In genomic region chr11:86176165-86176884, GRCh38 we compare ENCODE assay signal across 7 cellular contexts.
DNase-seq lines count a peak whose midpoint lies in the region; ATAC-seq and TF ChIP-seq lines count a peak whose summit lies in the region.

No MANE protein-coding gene starts in this region.

- ATAC-seq in GM21423 (IDR thresholded peaks at IDR 0.05; ENCODE audit: unreplicated experiment) (peak; percentile 66), GM19324 (IDR thresholded peaks at IDR 0.05; ENCODE audit: low FRiP score, unreplicated experiment) (no peak), sciatic nerve (no peak)

- intact Hi-C loops in sciatic nerve (cut with DNase I), result no loop called here

- in situ Hi-C loops in astrocyte of the spinal cord (cut with HindIII; ENCODE audit: low sequenced_read_pairs), result no loop called here

- DNase-seq in M059J (ENCODE audit: low read depth) (peak; percentile 60), astrocyte of the spinal cord (ENCODE audit: low read depth, low spot score) (peak; percentile 44), NCI-H510A (lab: John Stamatoyannopoulos, UW) (no peak), sciatic nerve (ENCODE audit: low spot score) (no peak)
- DNase-seq in stimulated activated CD8-positive, alpha-beta memory T cell treated with anti-CD3 and anti-CD28 coated beads, Interleukin-7, amount 100 ng/mL, for 4 hours (ENCODE audit: low read depth in 2 of 2), result peak; percentile 17 to 39

- H3K4me3 ChIP-seq in astrocyte of the spinal cord (ENCODE audit: low read depth, low read length), result no peak overlapping the region

- TF ChIP-seq CTCF in astrocyte of the spinal cord (IDR thresholded peaks at IDR 0.05; ENCODE audit: low read depth, low read length), result no peak

Comparison
In these comparisons a context has a peak if more than half of its experiments do, and no peak if none do; other contexts are left out.
1. DNase-seq: peak in M059J (single experiment), astrocyte of the spinal cord (single experiment) and stimulated activated CD8-positive, alpha-beta memory T cell treated with anti-CD3 and anti-CD28 coated beads, Interleukin-7, amount 100 ng/mL, for 4 hours (2 of 2); none in NCI-H510A (single experiment) and sciatic nerve (single experiment).